8 cellular contexts compared by ENCODE assay signal in genomic region chr5:144203750-144204596, GRCh38. TPM values are rescaled to one million over a fixed set of nuclear protein-coding genes. Genes with fewer than 3 reads are reported as not detected.
DNase-seq lines count a peak whose midpoint lies in the region; ATAC-seq and TF ChIP-seq lines count a peak whose summit lies in the region.

No MANE protein-coding gene starts in this region.

- DNase-seq in AG09309 (ENCODE audit: low read depth) (no peak), NCI-H1105 (lab: John Stamatoyannopoulos, UW) (peak; percentile 49), T-helper 1 cell (peak in 4 of 5 donors; percentile 4 to 46 (median 26)), epithelial cell of prostate (ENCODE audit: low read depth, low spot score) (peak; percentile 5), myocyte (ENCODE audit: low read depth) (peak; percentile 74), OCI-M2 (lab: John Stamatoyannopoulos, UW; ENCODE audit: unreplicated experiment) (no peak)

- H3K27ac ChIP-seq in epithelial cell of prostate = no peak overlapping the region

- ATAC-seq in HG02588 (IDR thresholded peaks at IDR 0.05; ENCODE audit: unreplicated experiment) = peak; percentile 64

- no peak overlapping the region for H3K4me3 ChIP-seq in AG09309 (ENCODE audit: control insufficient read depth, low read depth, low read length)

- TF ChIP-seq CTCF in AG09309 (IDR thresholded peaks at IDR 0.05; ENCODE audit: control insufficient read depth, insufficient read depth, low read depth, low read length, missing control alignments) (peak; percentile 81), GM12872 (IDR thresholded peaks at IDR 0.05; ENCODE audit: insufficient read depth, low read depth, low read length) (peak; percentile 80)

RNA-seq across cellular contexts. Expression of gene KCTD16, which starts 33.3 kb away (rescaled TPM):
- 0.47 and 0.64 TPM in 2 replicates for total RNA-seq in myocyte
- 0.76 TPM for polyA plus RNA-seq in myocyte (2012)

RNA-seq across cellular contexts. Expression of gene YIPF5, which starts 33.5 kb away (rescaled TPM):
- 56.4 and 78.7 TPM in 2 replicates for total RNA-seq in myocyte
- polyA plus RNA-seq in myocyte (2012) = 66.3 TPM

Comparison
In these comparisons a context has a peak if more than half of its experiments do, and no peak if none do; other contexts are left out.
1. DNase-seq: peak in NCI-H1105 (single experiment), T-helper 1 cell (4 of 5), epithelial cell of prostate (single experiment) and myocyte (single experiment); none in AG09309 (single experiment) and OCI-M2 (single experiment).